18 cellular contexts compared by ENCODE assay signal in the genomic region with DNA sequence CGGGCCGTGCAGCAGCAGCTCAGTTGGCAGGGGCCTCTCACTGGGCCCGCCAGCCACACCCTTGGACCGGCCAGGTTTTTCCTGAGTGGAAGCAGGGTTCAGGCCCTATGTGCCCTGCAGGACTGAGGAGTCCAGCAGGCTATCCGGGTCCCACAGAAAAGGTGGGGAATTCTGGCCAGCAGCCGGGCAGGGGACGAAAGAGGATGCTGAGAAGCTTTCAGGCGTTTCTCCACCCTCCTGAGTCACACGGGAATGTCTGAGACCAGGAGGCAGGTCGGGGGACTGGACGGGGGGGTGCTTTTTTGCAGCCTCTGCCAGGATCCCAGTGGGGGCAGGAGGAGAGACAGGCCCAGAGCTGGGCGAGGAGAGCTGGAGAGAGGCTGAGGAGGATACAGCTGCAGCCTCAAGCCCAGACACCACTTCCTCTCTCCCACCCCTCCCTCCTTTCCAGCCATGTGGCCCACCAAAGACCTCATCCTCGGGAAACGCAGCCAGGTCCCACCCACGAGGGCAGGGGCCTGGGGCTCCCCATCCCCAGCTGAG.
DNase-seq lines count a peak whose midpoint lies in the region; ATAC-seq and TF ChIP-seq lines count a peak whose summit lies in the region.
"Had no signal": no experiment of that assay in that cellular context is flagged by ENCODE, and none has a peak within 500 bp of the region (broad histone marks: within the 10 kb centered on the region; RNA-seq: fewer than 3 reads in every experiment).

No MANE protein-coding gene starts in this region.

- 60 to 77% methylated on average over 6 to 15 of the region's 15 CpGs for WGBS in transverse colon (ENCODE audit: low coverage in 1 of 2), 2 donors

- no peak for TF ChIP-seq EP300 in transverse colon (IDR thresholded peaks at IDR 0.05; ENCODE audit: low read depth)

- H3K9me3 ChIP-seq in transverse colon = no peaks in the 10 kb centered on the region
- H3K9me3 ChIP-seq: body of pancreas had no signal

- no peak overlapping the region for H3K27ac ChIP-seq in transverse colon
- H3K27ac ChIP-seq: body of pancreas had no signal

- peak; percentile 39 for DNase-seq in Daoy (ENCODE audit: low read depth)
- DNase-seq in UCSD-AML1 (lab: John Stamatoyannopoulos, UW; ENCODE audit: unreplicated experiment) = peak; percentile 37
- DNase-seq in fibroblast of the aortic adventitia (ENCODE audit: low read depth) = peak; percentile 54
- peak; percentile 96 for DNase-seq in pulmonary artery endothelial cell (ENCODE audit: low read depth, low spot score)
- no peak for DNase-seq in activated gamma-delta T cell (lab: John Stamatoyannopoulos, UW)
- DNase-seq in transverse colon = no peak
- no peak for DNase-seq in NCI-H2171 treated with DMSO at 0.1 percent for 48 hours (lab: John Stamatoyannopoulos, UW)
- DNase-seq: activated CD8-positive, alpha-beta T cell treated with anti-CD3 and anti-CD28 coated beads, Interleukin-2, amount 10 ng/mL, durations not matched to agents 7 days and 5 days; activated effector memory CD4-positive, alpha-beta T cell treated with Interleukin-2 at 50 U/mL for 16 hours; body of pancreas; head of caudate nucleus; kidney glomerular epithelial cell; naive B cell; NCI-H1092; NCI-H2227 treated with DMSO at 0.1 percent for 48 hours; OCI-M1 had no signal

- H3K4me3 ChIP-seq in fibroblast of the aortic adventitia (ENCODE audit: low read depth, low read length) (no peak overlapping the region), transverse colon (no peak overlapping the region)
- H3K4me3 ChIP-seq: body of pancreas had no signal

- intact Hi-C loops in transverse colon (cut with DNase I; ENCODE audit: low total_unique reads) = no loop called here

- no peak for ATAC-seq in HG03442 (IDR thresholded peaks at IDR 0.05; ENCODE audit: unreplicated experiment)
- ATAC-seq: activated CD8-positive, alpha-beta T cell treated with anti-CD3 and anti-CD28 coated beads, Interleukin-2, amount 10 ng/mL, durations not matched to agents 7 days and 5 days; body of pancreas; SK-N-SH treated with all-trans-retinoic acid at 6 μM for 48 hours had no signal

- TF ChIP-seq CTCF in fibroblast of the aortic adventitia (IDR thresholded peaks at IDR 0.05; ENCODE audit: insufficient read depth, low read length) (no peak), transverse colon (IDR thresholded peaks at IDR 0.05) (no peak)

- H3K36me3 ChIP-seq in transverse colon = no peaks in the 10 kb centered on the region

- no peaks in the 10 kb centered on the region for H3K27me3 ChIP-seq in transverse colon
- H3K27me3 ChIP-seq: body of pancreas had no signal

- in situ Hi-C loops in transverse colon (cut with MboI; ENCODE audit: low pct_ligation_motif_present in 1 of 4, low pct_unique_long_range_greater_than_20kb in 1 of 4, low sequenced_read_pairs in 3 of 4) = no loop called here

- no peak for TF ChIP-seq POLR2A in transverse colon (IDR thresholded peaks at IDR 0.05)

- peaks cover 7 to 23% (median 17%) of the 10 kb centered on the region in 4 donors for H3K4me1 ChIP-seq in transverse colon
- H3K4me1 ChIP-seq: body of pancreas had no signal

Comparison
In these comparisons a context has a peak if more than half of its experiments do, and no peak if none do; other contexts are left out.
1. DNase-seq: peak in Daoy (single experiment), UCSD-AML1 (single experiment), fibroblast of the aortic adventitia (single experiment) and pulmonary artery endothelial cell (single experiment); none in activated gamma-delta T cell (single experiment), transverse colon (single experiment) and NCI-H2171 treated with DMSO at 0.1 percent for 48 hours (single experiment).